ENCODE assay signal across 8 cellular contexts in the genomic region with DNA sequence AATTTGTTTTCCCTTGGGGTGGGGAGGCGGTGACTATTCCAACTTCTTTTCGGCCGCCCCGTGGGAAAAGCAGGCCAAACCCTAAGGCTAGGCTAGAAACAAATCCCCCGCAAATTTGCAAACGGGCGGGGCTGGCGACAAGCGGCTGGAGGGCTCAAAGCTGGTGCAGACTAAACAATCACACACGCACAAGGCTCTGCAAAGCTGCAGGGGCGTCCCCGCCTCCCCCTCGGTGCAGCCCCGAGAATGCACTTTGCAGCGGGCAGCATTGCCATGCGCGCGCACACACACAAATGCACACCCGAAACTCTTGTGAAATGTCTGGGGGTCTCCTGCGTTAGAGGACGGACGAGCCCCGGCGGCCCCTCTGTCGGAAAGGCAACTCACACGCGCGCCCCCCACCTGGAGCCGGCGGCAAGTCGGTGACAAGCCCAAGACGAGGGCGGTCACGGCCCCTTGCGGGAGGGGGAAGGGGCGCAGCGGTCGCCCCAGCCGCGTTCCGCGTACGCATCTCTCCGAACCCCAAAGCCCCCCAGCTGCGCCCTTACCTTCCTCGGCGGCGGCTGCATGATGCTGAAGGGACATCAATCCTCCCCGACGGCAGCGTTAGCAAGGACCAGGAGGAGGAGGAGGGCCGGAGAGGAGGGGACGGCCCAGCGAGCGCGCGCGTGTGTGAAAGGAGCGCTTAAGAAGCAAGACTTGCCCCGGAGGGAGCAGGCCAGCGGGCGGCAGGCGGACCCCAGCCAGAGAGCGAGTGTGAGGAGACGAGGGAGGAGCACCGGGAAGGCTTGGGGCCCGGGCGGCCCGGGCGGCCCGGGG. TPM values are rescaled to one million over a fixed set of nuclear protein-coding genes. Genes with fewer than 3 reads are reported as not detected.
DNase-seq lines count a peak whose midpoint lies in the region; FAIRE-seq and TF ChIP-seq lines count a peak whose summit lies in the region.

No MANE protein-coding gene starts in this region.

- TF ChIP-seq CTCF in GM20000 (IDR thresholded peaks at IDR 0.05; ENCODE audit: extremely low read depth, missing control alignments) (peak; percentile 7), SU-DHL-6 (IDR thresholded peaks at IDR 0.05; ENCODE audit: insufficient read depth, low read length, poor library complexity, severe bottlenecking) (no peak), astrocyte of the cerebellum (IDR thresholded peaks at IDR 0.05; ENCODE audit: low read depth, low read length, missing control alignments) (no peak), sigmoid colon (IDR thresholded peaks at IDR 0.05) (no peak), D721Med (IDR thresholded peaks at IDR 0.05; ENCODE audit: insufficient read depth, missing control alignments) (no peak)

- H3K4me1 ChIP-seq in sigmoid colon = peaks cover 0 to 59% (median 38%) of the 10 kb centered on the region in 4 donors

- H3K4me2 ChIP-seq in SU-DHL-6 (ENCODE audit: low read depth, low read length, poor library complexity, severe bottlenecking) = peak overlapping the region; percentile 93

- peaks cover 53% of the 10 kb centered on the region for H3K79me2 ChIP-seq in SU-DHL-6 (ENCODE audit: insufficient read depth, low read length)

- no peak for TF ChIP-seq EP300 in sigmoid colon (IDR thresholded peaks at IDR 0.05)

- H3K27me3 ChIP-seq in SU-DHL-6 (ENCODE audit: low read length) (no peaks in the 10 kb centered on the region), sigmoid colon (no peaks in the 10 kb centered on the region)

- in situ Hi-C loops in Caki2 (cut with HindIII; ENCODE audit: low pct_unique_long_range_greater_than_20kb, low sequenced_read_pairs) = no loop called here
- in situ Hi-C loops in astrocyte of the cerebellum (cut with HindIII; ENCODE audit: low sequenced_read_pairs) = no loop called here

- H3F3A ChIP-seq in SU-DHL-6 (ENCODE audit: insufficient read depth) = peaks cover 47% of the 10 kb centered on the region

- no peak overlapping the region for H2AFZ ChIP-seq in SU-DHL-6 (ENCODE audit: low read depth, low read length, severe bottlenecking)

- H3K27ac ChIP-seq in SU-DHL-6 (ENCODE audit: low read depth, low read length) = peak overlapping the region; percentile 95
- peak overlapping the region; percentile 95 to 98 (median 97) for H3K27ac ChIP-seq in sigmoid colon

- peak; percentile 59 for DNase-seq in Caki2 (ENCODE audit: low read depth)
- peak; percentile 77 for DNase-seq in GM20000 (ENCODE audit: low spot score)
- peak; percentile 55 for DNase-seq in HuH-7.5 (ENCODE audit: low spot score)
- DNase-seq in astrocyte of the cerebellum (ENCODE audit: low read depth) = no peak
- DNase-seq in hypothalamus (lab: John Stamatoyannopoulos, UW) = peak in 35 of 51 donors; percentile 42 to 82 (median 72)
- peak; percentile 88 for DNase-seq in sigmoid colon
- DNase-seq in D721Med (ENCODE audit: insufficient read length, low spot score) = no peak

- no peaks in the 10 kb centered on the region for H3K9me2 ChIP-seq in SU-DHL-6 (replicated peaks; ENCODE audit: insufficient read depth, low read length)

- H3K9ac ChIP-seq in SU-DHL-6 (ENCODE audit: low read length) = peak overlapping the region; percentile 96

- peak overlapping the region; percentile 76 for H3K4me3 ChIP-seq in SU-DHL-6 (ENCODE audit: insufficient read depth, low read length, poor library complexity, severe bottlenecking)
- peak overlapping the region; percentile 92 for H3K4me3 ChIP-seq in astrocyte of the cerebellum (ENCODE audit: low read depth, low read length)
- H3K4me3 ChIP-seq in sigmoid colon = peak overlapping the region; percentile 67 to 94 (median 92)

- no peaks in the 10 kb centered on the region for H4K20me1 ChIP-seq in SU-DHL-6 (ENCODE audit: low read depth, low read length)

- intact Hi-C loops in sigmoid colon (cut with DNase I) = loop anchor here (2.0 to 10.0 kb wide), 5 partner anchors 37 to 456 kb away; a partner anchor contains a TSS

- H3K36me3 ChIP-seq in SU-DHL-6 (ENCODE audit: low read length) (peaks cover 32% of the 10 kb centered on the region), sigmoid colon (no peaks in the 10 kb centered on the region)

- TF ChIP-seq POLR2A in sigmoid colon (IDR thresholded peaks at IDR 0.05) = no peak

- no peaks in the 10 kb centered on the region for H3K9me3 ChIP-seq in SU-DHL-6 (ENCODE audit: insufficient read depth, low read length)
- H3K9me3 ChIP-seq in sigmoid colon = no peaks in the 10 kb centered on the region

- WGBS in sigmoid colon, 2 donors = 0 to 1% methylated on average over 71 of the region's 71 CpGs

- FAIRE-seq in D721Med (lab: Jason Lieb, UNC) = no peak

RNA-seq across cellular contexts. Expression of a gene that starts 0.6 kb away (rescaled TPM):
- 1.8 and 4.4 TPM in 2 replicates for total RNA-seq in Caki2 (2014; rRNA removed; shearing (Covaris generic); ENCODE audit: low replicate concordance)
- 10 to 100 TPM; 16.4 to 36.3 (median 19.4) TPM for total RNA-seq in sigmoid colon
- 10 to 100 TPM in 1 of 3 donors, 1 to 10 TPM in 2; 6.9 to 19.3 (median 7.2) TPM for polyA plus RNA-seq in sigmoid colon

Comparison
In these comparisons a context has a peak if more than half of its experiments do, and no peak if none do; other contexts are left out.
1. DNase-seq: peak in Caki2 (single experiment), GM20000 (single experiment), HuH-7.5 (single experiment), hypothalamus (35 of 51) and sigmoid colon (single experiment); none in astrocyte of the cerebellum (single experiment) and D721Med (single experiment).
2. Peak in every context shown above with its lines, with median percentiles within 50 percentile points of each other: H3K4me3 ChIP-seq.